Comparison of ENCODE assay signal across 10 cellular contexts in the genomic region with DNA sequence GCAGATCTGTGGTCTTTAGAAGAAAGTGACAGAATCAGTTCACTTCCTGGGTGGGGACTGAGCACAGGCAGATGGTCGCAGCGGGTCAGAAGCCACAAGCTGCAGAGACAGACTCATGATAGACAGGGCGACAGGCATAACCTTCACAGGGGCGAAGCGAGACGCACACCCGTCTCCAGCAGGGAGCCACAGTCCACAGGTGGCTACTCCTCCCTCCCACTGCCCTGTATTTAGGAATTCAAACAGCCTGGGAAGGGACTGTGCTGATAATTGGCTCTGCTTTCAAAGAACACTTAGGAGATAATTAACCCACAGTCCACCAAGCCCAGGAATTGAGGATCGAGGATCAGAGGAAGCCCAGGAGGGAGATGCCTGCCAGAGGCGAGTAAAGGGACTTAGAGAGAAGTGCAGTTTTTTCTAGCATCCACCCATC. TPM values are rescaled to one million over a fixed set of nuclear protein-coding genes. Genes with fewer than 3 reads are reported as not detected.
DNase-seq lines count a peak whose midpoint lies in the region; ATAC-seq and TF ChIP-seq lines count a peak whose summit lies in the region.
"Had no signal": no experiment of that assay in that cellular context is flagged by ENCODE, and none has a peak within 500 bp of the region (broad histone marks: within the 10 kb centered on the region; RNA-seq: fewer than 3 reads in every experiment).

No MANE protein-coding gene starts in this region.

- H3K9ac ChIP-seq in SK-N-MC (ENCODE audit: insufficient read length), result no peak overlapping the region

- H3K4me1 Mint-ChIP-seq in stimulated activated naive B cell treated with anti-CD40 and anti-IgM and Interleukin-4, amounts not matched to agents 10 μg/mL and 1 μg/mL and 100 μg/mL, for 72 hours, result peaks cover 18 to 33% of the 10 kb centered on the region in 2 donors

- peak overlapping the region; percentile 20; the same call in 1 of the 2 replicates for H3K4me3 ChIP-seq in SK-N-MC
- H3K4me3 ChIP-seq in heart right ventricle, result peak overlapping the region in 2 of 10 donors; percentile 11 to 16
- H3K4me3 ChIP-seq: lung had no signal

- intact Hi-C loops in heart right ventricle (cut with DNase I), result no loop called here

- H3K9me3 ChIP-seq in SK-N-MC (ENCODE audit: low read depth, low read length) (no peaks in the 10 kb centered on the region), heart right ventricle (peaks cover 0 to 4% (median 0%) of the 10 kb centered on the region in 11 donors)

- ATAC-seq in GM18505 (IDR thresholded peaks at IDR 0.05; ENCODE audit: unreplicated experiment), result peak; percentile 47
- ATAC-seq in HG03045 (IDR thresholded peaks at IDR 0.05; ENCODE audit: unreplicated experiment), result peak; percentile 59
- peak in 6 of 8 donors; percentile 19 to 37 (median 31) for ATAC-seq in heart right ventricle
- ATAC-seq in stimulated activated naive B cell treated with anti-CD40 and anti-IgM and Interleukin-4, amounts not matched to agents 10 μg/mL and 1 μg/mL and 100 μg/mL, for 72 hours (replicated peaks), result peak; percentile 28 to 45
- ATAC-seq in HG02759 (IDR thresholded peaks at IDR 0.05; ENCODE audit: unreplicated experiment), result no peak
- no peak for ATAC-seq in GM21360 (IDR thresholded peaks at IDR 0.05; ENCODE audit: unreplicated experiment)

- peaks cover 7 to 43% (median 29%) of the 10 kb centered on the region in 9 donors for H3K4me1 ChIP-seq in heart right ventricle

- H3K27ac Mint-ChIP-seq in stimulated activated naive B cell treated with anti-CD40 and anti-IgM and Interleukin-4, amounts not matched to agents 10 μg/mL and 1 μg/mL and 100 μg/mL, for 72 hours, result peak overlapping the region; percentile 37

- no peak for TF ChIP-seq CTCF in heart right ventricle (IDR thresholded peaks at IDR 0.05)

- DNase-seq in SK-N-MC (ENCODE audit: low read depth, low spot score) (no peak), heart right ventricle (no peak), NK-92 (lab: John Stamatoyannopoulos, UW; ENCODE audit: unreplicated experiment) (no peak)
- DNase-seq in stimulated activated naive B cell treated with anti-CD40 and anti-IgM and Interleukin-4, amounts not matched to agents 10 μg/mL and 1 μg/mL and 100 μg/mL, for 72 hours, result no peak

- H3K36me3 Mint-ChIP-seq in stimulated activated naive B cell treated with anti-CD40 and anti-IgM and Interleukin-4, amounts not matched to agents 10 μg/mL and 1 μg/mL and 100 μg/mL, for 72 hours, result no peaks in the 10 kb centered on the region

- WGBS in heart right ventricle, 2 donors, result 38 to 39% methylated on average over 9 of the region's 9 CpGs

- H3K36me3 ChIP-seq in SK-N-MC (ENCODE audit: insufficient read depth, low read length), result no peaks in the 10 kb centered on the region
- H3K36me3 ChIP-seq in heart right ventricle, result no peaks in the 10 kb centered on the region

- peak overlapping the region; percentile 58 to 76 for H3K4me3 Mint-ChIP-seq in stimulated activated naive B cell treated with anti-CD40 and anti-IgM and Interleukin-4, amounts not matched to agents 10 μg/mL and 1 μg/mL and 100 μg/mL, for 72 hours

- peaks cover 0 to 9% of the 10 kb centered on the region in 2 donors for H3K27me3 Mint-ChIP-seq in stimulated activated naive B cell treated with anti-CD40 and anti-IgM and Interleukin-4, amounts not matched to agents 10 μg/mL and 1 μg/mL and 100 μg/mL, for 72 hours

- no peaks in the 10 kb centered on the region for H3K27me3 ChIP-seq in heart right ventricle

- H3K27ac ChIP-seq in SK-N-MC (peak overlapping the region; percentile 52), heart right ventricle (peak overlapping the region in 9 of 10 donors; percentile 59 to 91 (median 74))

- no peaks in the 10 kb centered on the region for H3K9me3 Mint-ChIP-seq in stimulated activated naive B cell treated with anti-CD40 and anti-IgM and Interleukin-4, amounts not matched to agents 10 μg/mL and 1 μg/mL and 100 μg/mL, for 72 hours

- TF ChIP-seq POLR2A in GM18505 (IDR thresholded peaks at IDR 0.05; ENCODE audit: borderline replicate concordance, extremely low read depth, insufficient read depth, insufficient read length), result peak; percentile 57

RNA-seq across cellular contexts. Expression of gene RFX2, which starts 23.2 kb away (rescaled TPM):
- total RNA-seq in heart right ventricle, result 10 to 100 TPM in 1 of 10 donors, 1 to 10 TPM in 9; 4.2 to 11.5 (median 5.0) TPM
- polyA plus RNA-seq in heart right ventricle, result 10 to 100 TPM in 1 of 2 donors, 1 to 10 TPM in 1; 6.6 to 17.4 TPM

RNA-seq across cellular contexts. Expression of gene ACSBG2, which starts 48.4 kb away (rescaled TPM):
- not detected for total RNA-seq in heart right ventricle
- not detected for polyA plus RNA-seq in heart right ventricle
- total RNA-seq: SK-MEL-5 had no signal

Comparison
In these comparisons a context has a peak if more than half of its experiments do, and no peak if none do; other contexts are left out.
1. ATAC-seq: peak in GM18505 (single experiment), HG03045 (single experiment), heart right ventricle (6 of 8) and stimulated activated naive B cell treated with anti-CD40 and anti-IgM and Interleukin-4, amounts not matched to agents 10 μg/mL and 1 μg/mL and 100 μg/mL, for 72 hours (2 of 2); none in HG02759 (single experiment) and GM21360 (single experiment).